1 cellular context compared by ENCODE assay signal in genomic region chr1:3016641-3017439, GRCh38.
TF ChIP-seq lines count a peak whose summit lies in the region.

No MANE protein-coding gene starts in this region.

TF ChIP-seq in GM23338, 12 proteins besides CTCF, POLR2A, EP300 and RAD21 (continued from another document):
- no peak for TF ChIP-seq ZNF462 (CRISPR knock-in tag; IDR thresholded peaks at IDR 0.05)
